In genomic region chr3:142424754-142425153, GRCh38 we compare ENCODE assay signal across 28 cellular contexts.
"Had no signal": no experiment of that assay in that cellular context is flagged by ENCODE, and none has a peak within 500 bp of the region (broad histone marks: within the 10 kb centered on the region; RNA-seq: fewer than 3 reads in every experiment).

No MANE protein-coding gene starts in this region.

- H3K4me3 ChIP-seq: stomach, suprapubic skin, testis, thoracic aorta, thyroid gland, tibial artery, tibial nerve, transverse colon, upper lobe of left lung, upper lobe of right lung, uterus, vagina had no signal

- H3K36me3 Mint-ChIP-seq: stimulated activated effector memory CD8-positive, alpha-beta T cell treated with anti-CD3 and anti-CD28 coated beads, Interleukin-12 subunit alpha, Interleukin-12 subunit beta, amount 100 ng/mL, for 72 hours had no signal

- H3K27ac Mint-ChIP-seq: stimulated activated effector memory CD8-positive, alpha-beta T cell treated with anti-CD3 and anti-CD28 coated beads, Interleukin-12 subunit alpha, Interleukin-12 subunit beta, amount 100 ng/mL, for 72 hours; stimulated activated memory B cell treated with anti-CD40 and anti-IgM and Interleukin-4, amounts not matched to agents 10 μg/mL and 1 μg/mL and 100 μg/mL, for 72 hours; stimulated activated naive B cell treated with anti-CD40 and anti-IgM and Interleukin-4, amounts not matched to agents 10 μg/mL and 1 μg/mL and 100 μg/mL, for 72 hours; stimulated activated naive CD8-positive, alpha-beta T cell treated with anti-CD3 and anti-CD28 coated beads, Interleukin-15, amount 100 ng/mL, for 72 hours; stimulated activated naive CD8-positive, alpha-beta T cell treated with anti-CD3 and anti-CD28 coated beads, Interleukin-15, Interleukin-2, amounts not matched to agents 100 ng/mL and 50 ng/mL, for 24 hours; type B pancreatic cell had no signal

- H3K9me3 Mint-ChIP-seq: stimulated activated effector memory CD8-positive, alpha-beta T cell treated with anti-CD3 and anti-CD28 coated beads, Interleukin-12 subunit alpha, Interleukin-12 subunit beta, amount 100 ng/mL, for 72 hours; stimulated activated memory B cell treated with anti-CD40 and anti-IgM and Interleukin-4, amounts not matched to agents 10 μg/mL and 1 μg/mL and 100 μg/mL, for 72 hours; stimulated activated naive B cell treated with anti-CD40 and anti-IgM and Interleukin-4, amounts not matched to agents 10 μg/mL and 1 μg/mL and 100 μg/mL, for 72 hours; stimulated activated naive CD8-positive, alpha-beta T cell treated with anti-CD3 and anti-CD28 coated beads, Interleukin-15, amount 100 ng/mL, for 72 hours; stimulated activated naive CD8-positive, alpha-beta T cell treated with anti-CD3 and anti-CD28 coated beads, Interleukin-15, Interleukin-2, amounts not matched to agents 100 ng/mL and 50 ng/mL, for 24 hours; type B pancreatic cell had no signal

- H3K4me1 Mint-ChIP-seq: stimulated activated memory B cell treated with anti-CD40 and anti-IgM and Interleukin-4, amounts not matched to agents 10 μg/mL and 1 μg/mL and 100 μg/mL, for 72 hours had no signal

- H3K4me3 Mint-ChIP-seq: stimulated activated effector memory CD8-positive, alpha-beta T cell treated with anti-CD3 and anti-CD28 coated beads, Interleukin-12 subunit alpha, Interleukin-12 subunit beta, amount 100 ng/mL, for 72 hours; stimulated activated memory B cell treated with anti-CD40 and anti-IgM and Interleukin-4, amounts not matched to agents 10 μg/mL and 1 μg/mL and 100 μg/mL, for 72 hours; stimulated activated naive B cell treated with anti-CD40 and anti-IgM and Interleukin-4, amounts not matched to agents 10 μg/mL and 1 μg/mL and 100 μg/mL, for 72 hours; stimulated activated naive CD8-positive, alpha-beta T cell treated with anti-CD3 and anti-CD28 coated beads, Interleukin-15, amount 100 ng/mL, for 72 hours; stimulated activated naive CD8-positive, alpha-beta T cell treated with anti-CD3 and anti-CD28 coated beads, Interleukin-15, Interleukin-2, amounts not matched to agents 100 ng/mL and 50 ng/mL, for 24 hours; type B pancreatic cell had no signal

- ATAC-seq: stimulated activated effector memory CD8-positive, alpha-beta T cell treated with anti-CD3 and anti-CD28 coated beads, Interleukin-12 subunit alpha, Interleukin-12 subunit beta, amount 100 ng/mL, for 72 hours; stimulated activated memory B cell treated with anti-CD40 and anti-IgM and Interleukin-4, amounts not matched to agents 10 μg/mL and 1 μg/mL and 100 μg/mL, for 72 hours; stimulated activated naive B cell treated with anti-CD40 and anti-IgM and Interleukin-4, amounts not matched to agents 10 μg/mL and 1 μg/mL and 100 μg/mL, for 72 hours; stimulated activated naive CD8-positive, alpha-beta T cell treated with anti-CD3 and anti-CD28 coated beads, Interleukin-15, amount 100 ng/mL, for 72 hours; stimulated activated naive CD8-positive, alpha-beta T cell treated with anti-CD3 and anti-CD28 coated beads, Interleukin-15, Interleukin-2, amounts not matched to agents 100 U/mL and 50 U/mL, for 24 hours; upper lobe of right lung had no signal

- H3K9me3 ChIP-seq: stomach, suprapubic skin, testis, thoracic aorta, thyroid gland, tibial artery, tibial nerve, transverse colon, upper lobe of left lung, upper lobe of right lung, uterus, vagina had no signal

- H3K27me3 Mint-ChIP-seq: stimulated activated memory B cell treated with anti-CD40 and anti-IgM and Interleukin-4, amounts not matched to agents 10 μg/mL and 1 μg/mL and 100 μg/mL, for 72 hours; stimulated activated naive B cell treated with anti-CD40 and anti-IgM and Interleukin-4, amounts not matched to agents 10 μg/mL and 1 μg/mL and 100 μg/mL, for 72 hours; stimulated activated naive CD8-positive, alpha-beta T cell treated with anti-CD3 and anti-CD28 coated beads, Interleukin-15, amount 100 ng/mL, for 72 hours; stimulated activated naive CD8-positive, alpha-beta T cell treated with anti-CD3 and anti-CD28 coated beads, Interleukin-15, Interleukin-2, amounts not matched to agents 100 ng/mL and 50 ng/mL, for 24 hours; type B pancreatic cell had no signal

- DNase-seq: stimulated activated CD4-positive, alpha-beta T cell treated with anti-CD3 and anti-CD28 coated beads, Interleukin-2, amount 100 ng/mL, for 48 hours; stimulated activated CD4-positive, alpha-beta T cell treated with anti-CD3 and anti-CD28 coated beads, Interleukin-4, amount 100 ng/mL, for 1 hour; stimulated activated CD4-positive, alpha-beta T cell treated with anti-CD3 and anti-CD28 coated beads, Interleukin-4, amount 100 ng/mL, for 24 hours; stimulated activated CD4-positive, alpha-beta T cell treated with anti-CD3 and anti-CD28 coated beads, Interleukin-4, amount 100 ng/mL, for 4 hours; stimulated activated CD8-positive, alpha-beta memory T cell treated with anti-CD3 and anti-CD28 coated beads, Interleukin-4, amount 100 ng/mL, for 48 hours; stimulated activated naive B cell treated with anti-CD40 and anti-IgM and Interleukin-4, amounts not matched to agents 10 μg/mL and 1 μg/mL and 100 μg/mL, for 72 hours; stimulated activated naive CD4-positive, alpha-beta T cell; stimulated activated naive CD4-positive, alpha-beta T cell treated with Interleukin-2 at 50 U/mL for 16 hours; stimulated activated naive CD8-positive, alpha-beta T cell treated with anti-CD3 and anti-CD28 coated beads, Interleukin-15, amount 100 ng/mL, for 72 hours; stimulated activated naive CD8-positive, alpha-beta T cell treated with anti-CD3 and anti-CD28 coated beads, Interleukin-15, Interleukin-2, amounts not matched to agents 100 U/mL and 50 U/mL, for 24 hours; stomach; substantia nigra; testis; thyroid gland; tibial artery; transverse colon; trophoblast cell; upper lobe of left lung; upper lobe of right lung; uterus had no signal
